22 cellular contexts compared by ENCODE assay signal in the genomic region with DNA sequence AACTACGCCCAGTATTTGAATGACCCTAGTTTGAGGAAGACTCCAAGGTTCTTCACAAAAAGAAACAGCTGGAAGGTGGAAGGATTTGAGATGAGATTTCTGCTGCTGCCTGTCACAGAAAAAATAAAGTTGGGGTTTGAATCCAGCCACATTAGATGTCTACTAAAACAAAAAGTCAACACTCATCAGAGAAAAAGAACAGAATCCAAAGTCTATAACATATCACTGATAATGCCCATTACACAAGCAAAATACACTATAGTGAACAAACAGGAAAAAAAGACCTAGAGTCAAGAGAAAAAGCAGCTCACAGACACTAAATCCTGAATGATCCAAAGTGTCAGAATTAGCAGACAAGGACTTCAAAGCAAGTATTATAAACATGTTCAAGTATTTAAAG. TPM values are rescaled to one million over a fixed set of nuclear protein-coding genes. Genes with fewer than 3 reads are reported as not detected.
DNase-seq lines count a peak whose midpoint lies in the region; ATAC-seq, FAIRE-seq and TF ChIP-seq lines count a peak whose summit lies in the region.
"Had no signal": no experiment of that assay in that cellular context is flagged by ENCODE, and none has a peak within 500 bp of the region (broad histone marks: within the 10 kb centered on the region; RNA-seq: fewer than 3 reads in every experiment).

No MANE protein-coding gene starts in this region.

- peak overlapping the region; percentile 5 for H3K27ac Mint-ChIP-seq in activated naive CD8-positive, alpha-beta T cell
- no peak overlapping the region for H3K27ac Mint-ChIP-seq in activated naive CD8-positive, alpha-beta T cell treated with anti-CD3 and anti-CD28 coated beads for 36 hours
- peak overlapping the region; percentile 63 to 87 for H3K27ac Mint-ChIP-seq in effector memory CD8-positive, alpha-beta T cell
- H3K27ac Mint-ChIP-seq in naive B cell (peak overlapping the region in 4 of 6 donors; percentile 4 to 84 (median 66)), type B pancreatic cell (peak overlapping the region; percentile 1)

- H3K36me3 Mint-ChIP-seq in activated naive CD8-positive, alpha-beta T cell = peaks cover 10% of the 10 kb centered on the region
- peaks cover 27% of the 10 kb centered on the region for H3K36me3 Mint-ChIP-seq in activated naive CD8-positive, alpha-beta T cell treated with anti-CD3 and anti-CD28 coated beads for 36 hours
- no peaks in the 10 kb centered on the region for H3K36me3 Mint-ChIP-seq in effector memory CD8-positive, alpha-beta T cell (ENCODE audit: insufficient read depth)
- H3K36me3 Mint-ChIP-seq in naive B cell = peaks cover 5% of the 10 kb centered on the region in 2 donors
- peaks cover 6% of the 10 kb centered on the region for H3K36me3 Mint-ChIP-seq in type B pancreatic cell

- DNase-seq in activated naive CD8-positive, alpha-beta T cell treated with anti-CD3 and anti-CD28 coated beads for 36 hours = no peak
- DNase-seq in effector memory CD8-positive, alpha-beta T cell = no peak
- DNase-seq in naive B cell = no peak
- DNase-seq in type B pancreatic cell (ENCODE audit: extremely low spot score, unreplicated experiment) = no peak
- no peak for DNase-seq in HuH-7.5 (ENCODE audit: low spot score)
- DNase-seq in MG63 = no peak
- no peak for DNase-seq in GM12892 (ENCODE audit: insufficient read length)
- DNase-seq: Calu3; CD4-positive, alpha-beta memory T cell; DMS53; EL; GM23248; NCI-H1105; NCI-H2081; NCI-H2171 treated with DMSO at 0.1 percent for 48 hours; NCI-H446 treated with DMSO at 0.1 percent for 48 hours; NK-92 treated with Interleukin-12 subunit alpha and Interleukin-12 subunit beta, amount 100 ng/mL, for 24 hours; Peyer's patch had no signal

- peaks cover 3% of the 10 kb centered on the region; the same call in 1 of the 2 replicates for H3K9me3 ChIP-seq in MG63
- H3K9me3 ChIP-seq: HAP-1, Peyer's patch had no signal

- no peak overlapping the region for H3K4me3 ChIP-seq in MG63
- H3K4me3 ChIP-seq: GM12878, GM23248, HAP-1, Peyer's patch had no signal

- peaks cover 59% of the 10 kb centered on the region for H3K4me1 Mint-ChIP-seq in activated naive CD8-positive, alpha-beta T cell (ENCODE audit: low read depth)
- H3K4me1 Mint-ChIP-seq in activated naive CD8-positive, alpha-beta T cell treated with anti-CD3 and anti-CD28 coated beads for 36 hours = peaks cover 37% of the 10 kb centered on the region
- H3K4me1 Mint-ChIP-seq in effector memory CD8-positive, alpha-beta T cell (ENCODE audit: low read depth in 2 of 2) = peaks cover 22 to 49% of the 10 kb centered on the region in 2 donors
- H3K4me1 Mint-ChIP-seq in naive B cell (peaks cover 35 to 54% (median 40%) of the 10 kb centered on the region in 3 donors), type B pancreatic cell (ENCODE audit: unreplicated experiment) (peaks cover 10% of the 10 kb centered on the region)

- H3K9me3 Mint-ChIP-seq in activated naive CD8-positive, alpha-beta T cell (ENCODE audit: low read depth) = peaks cover 5% of the 10 kb centered on the region
- peaks cover 4% of the 10 kb centered on the region for H3K9me3 Mint-ChIP-seq in activated naive CD8-positive, alpha-beta T cell treated with anti-CD3 and anti-CD28 coated beads for 36 hours
- no peaks in the 10 kb centered on the region for H3K9me3 Mint-ChIP-seq in effector memory CD8-positive, alpha-beta T cell
- H3K9me3 Mint-ChIP-seq in naive B cell = peaks cover 0 to 5% (median 0%) of the 10 kb centered on the region in 7 donors
- no peaks in the 10 kb centered on the region for H3K9me3 Mint-ChIP-seq in type B pancreatic cell
- H3K9me3 Mint-ChIP-seq: CD4-positive, alpha-beta memory T cell had no signal

- ATAC-seq in effector memory CD8-positive, alpha-beta T cell (replicated peaks) = no peak
- ATAC-seq in naive B cell (ENCODE audit: low read depth in 2 of 2) = no peak
- ATAC-seq: GM12878 had no signal

- TF ChIP-seq CTCF in type B pancreatic cell (conservative IDR thresholded peaks at IDR 0.05) = no peak

- H3K36me3 ChIP-seq in MG63 = no peaks in the 10 kb centered on the region
- H3K36me3 ChIP-seq: HAP-1, Peyer's patch had no signal

- H3K4me3 Mint-ChIP-seq in activated naive CD8-positive, alpha-beta T cell = peak overlapping the region; percentile 20
- no peak overlapping the region for H3K4me3 Mint-ChIP-seq in activated naive CD8-positive, alpha-beta T cell treated with anti-CD3 and anti-CD28 coated beads for 36 hours
- H3K4me3 Mint-ChIP-seq in effector memory CD8-positive, alpha-beta T cell = no peak overlapping the region
- H3K4me3 Mint-ChIP-seq in naive B cell (peak overlapping the region in 2 of 8 donors; percentile 0 to 2), type B pancreatic cell (no peak overlapping the region)

- no peaks in the 10 kb centered on the region for H3K27me3 ChIP-seq in MG63
- H3K27me3 ChIP-seq: Peyer's patch had no signal

- no peak for TF ChIP-seq POLR2A in GM12892 (IDR thresholded peaks at IDR 0.05; ENCODE audit: low read depth, low read length)

- no peak for FAIRE-seq in GM12892 (lab: Jason Lieb, UNC)
- FAIRE-seq: A204.1, GM12878 had no signal

- no peaks in the 10 kb centered on the region for H3K27me3 Mint-ChIP-seq in activated naive CD8-positive, alpha-beta T cell
- no peaks in the 10 kb centered on the region for H3K27me3 Mint-ChIP-seq in activated naive CD8-positive, alpha-beta T cell treated with anti-CD3 and anti-CD28 coated beads for 36 hours
- H3K27me3 Mint-ChIP-seq in effector memory CD8-positive, alpha-beta T cell = no peaks in the 10 kb centered on the region
- no peaks in the 10 kb centered on the region for H3K27me3 Mint-ChIP-seq in naive B cell
- no peaks in the 10 kb centered on the region for H3K27me3 Mint-ChIP-seq in type B pancreatic cell
- H3K27me3 Mint-ChIP-seq: CD4-positive, alpha-beta memory T cell had no signal

RNA-seq across cellular contexts. Expression of gene RFX7, which starts 56.0 kb away (rescaled TPM):
- total RNA-seq in activated naive CD8-positive, alpha-beta T cell treated with anti-CD3 and anti-CD28 coated beads for 36 hours = 10 to 100 TPM; 28.6 to 30.5 TPM
- polyA plus RNA-seq in naive B cell (ENCODE audit: low read depth in 6 of 6) = 1 to 10 TPM; 1.4 to 5.4 (median 3.8) TPM
- 29.3 and 39.2 TPM in 2 replicates for total RNA-seq in type B pancreatic cell (ENCODE audit: low replicate concordance)
- total RNA-seq in MG63 (2014; rRNA removed; shearing (Covaris generic); ENCODE audit: low replicate concordance) = 2.1 and 2.3 TPM in 2 replicates
- 9.4 TPM for polyA plus RNA-seq in GM12892 (2012; ENCODE audit: missing spikeins)
